Comparison of ENCODE assay signal across 1 cellular context in the genomic region with DNA sequence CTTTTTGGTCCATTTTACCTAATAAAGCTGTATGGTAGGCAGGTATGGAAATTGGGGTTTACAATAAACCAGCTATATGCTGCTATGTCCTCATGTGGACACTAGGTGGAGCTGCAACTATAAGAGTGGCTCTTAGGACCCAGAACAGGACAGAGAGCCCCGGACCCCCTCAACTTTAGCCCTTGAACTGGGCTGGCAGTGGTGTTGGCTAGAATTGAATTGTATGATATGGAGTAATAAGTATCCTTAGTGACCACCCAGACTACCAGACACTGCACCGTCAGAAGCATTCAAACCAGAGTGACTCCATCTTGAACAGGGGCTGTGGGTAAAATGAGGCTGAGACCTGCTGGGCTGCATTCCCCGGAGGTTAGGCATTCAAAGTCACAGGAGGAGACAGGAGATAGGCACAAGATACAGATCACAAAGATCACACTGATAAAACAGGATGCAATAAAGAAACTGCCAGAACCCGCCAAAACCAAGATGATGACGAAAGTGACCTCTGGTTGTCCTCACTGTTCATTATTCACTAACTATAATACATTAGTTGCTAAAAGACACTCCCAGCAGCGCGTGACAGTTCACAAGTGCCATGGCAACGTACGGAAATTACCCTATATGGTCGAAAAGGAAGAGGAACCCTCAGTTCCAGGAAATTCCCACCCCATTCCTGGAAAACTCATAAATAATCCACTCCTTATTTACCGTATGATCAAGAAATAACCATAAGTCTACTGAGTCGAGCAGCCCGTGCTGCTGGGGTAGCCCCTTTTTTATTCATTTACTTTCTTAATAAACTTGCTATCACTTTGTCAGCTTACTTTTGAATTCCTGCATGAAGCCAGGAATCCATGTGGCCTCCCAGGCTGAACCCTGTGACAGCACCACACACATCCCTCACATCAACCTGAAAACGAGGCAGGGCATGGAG.
TF ChIP-seq lines count a peak whose summit lies in the region.

No MANE protein-coding gene starts in this region.

TF ChIP-seq in K562, 482 proteins besides CTCF, POLR2A, EP300 and RAD21 (continued from another document and continues in another):
- TF ChIP-seq, protein P1, sequence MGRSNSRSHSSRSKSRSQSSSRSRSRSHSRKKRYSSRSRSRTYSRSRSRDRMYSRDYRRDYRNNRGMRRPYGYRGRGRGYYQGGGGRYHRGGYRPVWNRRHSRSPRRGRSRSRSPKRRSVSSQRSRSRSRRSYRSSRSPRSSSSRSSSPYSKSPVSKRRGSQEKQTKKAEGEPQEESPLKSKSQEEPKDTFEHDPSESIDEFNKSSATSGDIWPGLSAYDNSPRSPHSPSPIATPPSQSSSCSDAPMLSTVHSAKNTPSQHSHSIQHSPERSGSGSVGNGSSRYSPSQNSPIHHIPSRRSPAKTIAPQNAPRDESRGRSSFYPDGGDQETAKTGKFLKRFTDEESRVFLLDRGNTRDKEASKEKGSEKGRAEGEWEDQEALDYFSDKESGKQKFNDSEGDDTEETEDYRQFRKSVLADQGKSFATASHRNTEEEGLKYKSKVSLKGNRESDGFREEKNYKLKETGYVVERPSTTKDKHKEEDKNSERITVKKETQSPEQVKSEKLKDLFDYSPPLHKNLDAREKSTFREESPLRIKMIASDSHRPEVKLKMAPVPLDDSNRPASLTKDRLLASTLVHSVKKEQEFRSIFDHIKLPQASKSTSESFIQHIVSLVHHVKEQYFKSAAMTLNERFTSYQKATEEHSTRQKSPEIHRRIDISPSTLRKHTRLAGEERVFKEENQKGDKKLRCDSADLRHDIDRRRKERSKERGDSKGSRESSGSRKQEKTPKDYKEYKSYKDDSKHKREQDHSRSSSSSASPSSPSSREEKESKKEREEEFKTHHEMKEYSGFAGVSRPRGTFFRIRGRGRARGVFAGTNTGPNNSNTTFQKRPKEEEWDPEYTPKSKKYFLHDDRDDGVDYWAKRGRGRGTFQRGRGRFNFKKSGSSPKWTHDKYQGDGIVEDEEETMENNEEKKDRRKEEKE (IDR thresholded peaks at IDR 0.05; ENCODE audit: borderline replicate concordance in 1 of 2, control insufficient read depth in 1 of 2, low read depth in 2 of 2, low read length in 1 of 2): 0 out of 4 replicates have a peak, but pooled peaks of 1 of the 2 experiments have one; percentile 17
- TF ChIP-seq, protein P2, sequence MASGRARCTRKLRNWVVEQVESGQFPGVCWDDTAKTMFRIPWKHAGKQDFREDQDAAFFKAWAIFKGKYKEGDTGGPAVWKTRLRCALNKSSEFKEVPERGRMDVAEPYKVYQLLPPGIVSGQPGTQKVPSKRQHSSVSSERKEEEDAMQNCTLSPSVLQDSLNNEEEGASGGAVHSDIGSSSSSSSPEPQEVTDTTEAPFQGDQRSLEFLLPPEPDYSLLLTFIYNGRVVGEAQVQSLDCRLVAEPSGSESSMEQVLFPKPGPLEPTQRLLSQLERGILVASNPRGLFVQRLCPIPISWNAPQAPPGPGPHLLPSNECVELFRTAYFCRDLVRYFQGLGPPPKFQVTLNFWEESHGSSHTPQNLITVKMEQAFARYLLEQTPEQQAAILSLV (tag; IDR thresholded peaks at IDR 0.05): peak; percentile 100
- TF ChIP-seq, protein P3, sequence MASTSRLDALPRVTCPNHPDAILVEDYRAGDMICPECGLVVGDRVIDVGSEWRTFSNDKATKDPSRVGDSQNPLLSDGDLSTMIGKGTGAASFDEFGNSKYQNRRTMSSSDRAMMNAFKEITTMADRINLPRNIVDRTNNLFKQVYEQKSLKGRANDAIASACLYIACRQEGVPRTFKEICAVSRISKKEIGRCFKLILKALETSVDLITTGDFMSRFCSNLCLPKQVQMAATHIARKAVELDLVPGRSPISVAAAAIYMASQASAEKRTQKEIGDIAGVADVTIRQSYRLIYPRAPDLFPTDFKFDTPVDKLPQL (IDR thresholded peaks at IDR 0.05; ENCODE audit: extremely low read depth, insufficient read length): no peak
- TF ChIP-seq, protein P4, sequence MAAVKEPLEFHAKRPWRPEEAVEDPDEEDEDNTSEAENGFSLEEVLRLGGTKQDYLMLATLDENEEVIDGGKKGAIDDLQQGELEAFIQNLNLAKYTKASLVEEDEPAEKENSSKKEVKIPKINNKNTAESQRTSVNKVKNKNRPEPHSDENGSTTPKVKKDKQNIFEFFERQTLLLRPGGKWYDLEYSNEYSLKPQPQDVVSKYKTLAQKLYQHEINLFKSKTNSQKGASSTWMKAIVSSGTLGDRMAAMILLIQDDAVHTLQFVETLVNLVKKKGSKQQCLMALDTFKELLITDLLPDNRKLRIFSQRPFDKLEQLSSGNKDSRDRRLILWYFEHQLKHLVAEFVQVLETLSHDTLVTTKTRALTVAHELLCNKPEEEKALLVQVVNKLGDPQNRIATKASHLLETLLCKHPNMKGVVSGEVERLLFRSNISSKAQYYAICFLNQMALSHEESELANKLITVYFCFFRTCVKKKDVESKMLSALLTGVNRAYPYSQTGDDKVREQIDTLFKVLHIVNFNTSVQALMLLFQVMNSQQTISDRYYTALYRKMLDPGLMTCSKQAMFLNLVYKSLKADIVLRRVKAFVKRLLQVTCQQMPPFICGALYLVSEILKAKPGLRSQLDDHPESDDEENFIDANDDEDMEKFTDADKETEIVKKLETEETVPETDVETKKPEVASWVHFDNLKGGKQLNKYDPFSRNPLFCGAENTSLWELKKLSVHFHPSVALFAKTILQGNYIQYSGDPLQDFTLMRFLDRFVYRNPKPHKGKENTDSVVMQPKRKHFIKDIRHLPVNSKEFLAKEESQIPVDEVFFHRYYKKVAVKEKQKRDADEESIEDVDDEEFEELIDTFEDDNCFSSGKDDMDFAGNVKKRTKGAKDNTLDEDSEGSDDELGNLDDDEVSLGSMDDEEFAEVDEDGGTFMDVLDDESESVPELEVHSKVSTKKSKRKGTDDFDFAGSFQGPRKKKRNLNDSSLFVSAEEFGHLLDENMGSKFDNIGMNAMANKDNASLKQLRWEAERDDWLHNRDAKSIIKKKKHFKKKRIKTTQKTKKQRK (IDR thresholded peaks at IDR 0.05; ENCODE audit: borderline replicate concordance, low read depth, low read length): no peak
- TF ChIP-seq PCBP2 (IDR thresholded peaks at IDR 0.05; ENCODE audit: low read depth, low read length, poor library complexity, severe bottlenecking): no peak
- peak; percentile 95 for TF ChIP-seq ESRRB (CRISPR knock-in tag; IDR thresholded peaks at IDR 0.05; ENCODE audit: borderline replicate concordance)
- TF ChIP-seq, protein P5, sequence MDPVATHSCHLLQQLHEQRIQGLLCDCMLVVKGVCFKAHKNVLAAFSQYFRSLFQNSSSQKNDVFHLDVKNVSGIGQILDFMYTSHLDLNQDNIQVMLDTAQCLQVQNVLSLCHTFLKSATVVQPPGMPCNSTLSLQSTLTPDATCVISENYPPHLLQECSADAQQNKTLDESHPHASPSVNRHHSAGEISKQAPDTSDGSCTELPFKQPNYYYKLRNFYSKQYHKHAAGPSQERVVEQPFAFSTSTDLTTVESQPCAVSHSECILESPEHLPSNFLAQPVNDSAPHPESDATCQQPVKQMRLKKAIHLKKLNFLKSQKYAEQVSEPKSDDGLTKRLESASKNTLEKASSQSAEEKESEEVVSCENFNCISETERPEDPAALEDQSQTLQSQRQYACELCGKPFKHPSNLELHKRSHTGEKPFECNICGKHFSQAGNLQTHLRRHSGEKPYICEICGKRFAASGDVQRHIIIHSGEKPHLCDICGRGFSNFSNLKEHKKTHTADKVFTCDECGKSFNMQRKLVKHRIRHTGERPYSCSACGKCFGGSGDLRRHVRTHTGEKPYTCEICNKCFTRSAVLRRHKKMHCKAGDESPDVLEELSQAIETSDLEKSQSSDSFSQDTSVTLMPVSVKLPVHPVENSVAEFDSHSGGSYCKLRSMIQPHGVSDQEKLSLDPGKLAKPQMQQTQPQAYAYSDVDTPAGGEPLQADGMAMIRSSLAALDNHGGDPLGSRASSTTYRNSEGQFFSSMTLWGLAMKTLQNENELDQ (CRISPR knock-in tag; IDR thresholded peaks at IDR 0.05; ENCODE audit: borderline replicate concordance): no peak
- no peak for TF ChIP-seq PHF20 (IDR thresholded peaks at IDR 0.05; ENCODE audit: partially characterized antibody)
- TF ChIP-seq, protein P6, sequence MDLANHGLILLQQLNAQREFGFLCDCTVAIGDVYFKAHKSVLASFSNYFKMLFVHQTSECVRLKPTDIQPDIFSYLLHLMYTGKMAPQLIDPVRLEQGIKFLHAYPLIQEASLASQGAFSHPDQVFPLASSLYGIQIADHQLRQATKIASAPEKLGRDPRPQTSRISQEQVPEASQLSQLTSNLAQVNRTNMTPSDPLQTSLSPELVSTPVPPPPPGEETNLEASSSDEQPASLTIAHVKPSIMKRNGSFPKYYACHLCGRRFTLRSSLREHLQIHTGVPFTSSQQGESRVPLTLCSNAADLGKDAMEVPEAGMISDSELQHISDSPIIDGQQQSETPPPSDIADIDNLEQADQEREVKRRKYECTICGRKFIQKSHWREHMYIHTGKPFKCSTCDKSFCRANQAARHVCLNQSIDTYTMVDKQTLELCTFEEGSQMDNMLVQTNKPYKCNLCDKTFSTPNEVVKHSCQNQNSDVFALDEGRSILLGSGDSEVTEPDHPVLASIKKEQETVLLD (IDR thresholded peaks at IDR 0.05): peak; percentile 94
- TF ChIP-seq PHTF2 (CRISPR knock-in tag; IDR thresholded peaks at IDR 0.05): peak; percentile 100
- peak; percentile 84 for TF ChIP-seq CEBPG (CRISPR knock-in tag; IDR thresholded peaks at IDR 0.05)
- TF ChIP-seq CEBPG (tag; conservative IDR thresholded peaks at IDR 0.05 in 1 of 2, IDR thresholded peaks at IDR 0.05 in 1 of 2): peak; percentile 94 to 95
- TF ChIP-seq WHSC1 (IDR thresholded peaks at IDR 0.05; ENCODE audit: low read length): no peak
- TF ChIP-seq, protein P7, sequence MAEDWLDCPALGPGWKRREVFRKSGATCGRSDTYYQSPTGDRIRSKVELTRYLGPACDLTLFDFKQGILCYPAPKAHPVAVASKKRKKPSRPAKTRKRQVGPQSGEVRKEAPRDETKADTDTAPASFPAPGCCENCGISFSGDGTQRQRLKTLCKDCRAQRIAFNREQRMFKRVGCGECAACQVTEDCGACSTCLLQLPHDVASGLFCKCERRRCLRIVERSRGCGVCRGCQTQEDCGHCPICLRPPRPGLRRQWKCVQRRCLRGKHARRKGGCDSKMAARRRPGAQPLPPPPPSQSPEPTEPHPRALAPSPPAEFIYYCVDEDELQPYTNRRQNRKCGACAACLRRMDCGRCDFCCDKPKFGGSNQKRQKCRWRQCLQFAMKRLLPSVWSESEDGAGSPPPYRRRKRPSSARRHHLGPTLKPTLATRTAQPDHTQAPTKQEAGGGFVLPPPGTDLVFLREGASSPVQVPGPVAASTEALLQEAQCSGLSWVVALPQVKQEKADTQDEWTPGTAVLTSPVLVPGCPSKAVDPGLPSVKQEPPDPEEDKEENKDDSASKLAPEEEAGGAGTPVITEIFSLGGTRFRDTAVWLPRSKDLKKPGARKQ (CRISPR knock-in tag; IDR thresholded peaks at IDR 0.05): peak; percentile 99
- no peak for TF ChIP-seq KDM4B (IDR thresholded peaks at IDR 0.05; ENCODE audit: borderline replicate concordance in 2 of 2, low read depth in 1 of 2)
- TF ChIP-seq TCF7L2 (IDR thresholded peaks at IDR 0.05; ENCODE audit: low read depth, low read length): 0 out of 2 replicates have a peak, but pooled peaks have one; percentile 39
- peak; percentile 99 for TF ChIP-seq ZNF445 (CRISPR knock-in tag; IDR thresholded peaks at IDR 0.05; ENCODE audit: low read depth)
- TF ChIP-seq ZNF274 (IDR thresholded peaks at IDR 0.05; ENCODE audit: borderline replicate concordance, low read depth, low read length): no peak
- peak; percentile 98 for TF ChIP-seq HDAC2 (IDR thresholded peaks at IDR 0.05)
- TF ChIP-seq ZNF121 (CRISPR knock-in tag; conservative IDR thresholded peaks at IDR 0.05): no peak
- peak; percentile 100 for TF ChIP-seq NFXL1 (CRISPR knock-in tag; IDR thresholded peaks at IDR 0.05)
- no peak for TF ChIP-seq GATAD2B (IDR thresholded peaks at IDR 0.05; ENCODE audit: borderline replicate concordance)
- peak; percentile 98 for TF ChIP-seq ELF2 (CRISPR knock-in tag; IDR thresholded peaks at IDR 0.05)
- no peak for TF ChIP-seq SIN3A (IDR thresholded peaks at IDR 0.05; ENCODE audit: borderline replicate concordance in 2 of 2, control insufficient read depth in 1 of 2, low read depth in 2 of 2, low read length in 2 of 2)
- peak; percentile 100 for TF ChIP-seq ZNF79 (CRISPR knock-in tag; IDR thresholded peaks at IDR 0.05; ENCODE audit: low read depth)
- TF ChIP-seq DPF2 (IDR thresholded peaks at IDR 0.05): peak; percentile 93
- peak; percentile 84 for TF ChIP-seq SMARCA4 (IDR thresholded peaks at IDR 0.05)
- TF ChIP-seq ETV6 (IDR thresholded peaks at IDR 0.05; ENCODE audit: borderline replicate concordance in 1 of 2, low read depth in 2 of 2, low read length in 1 of 2): peak in 1 of 2 experiments; percentile 65; a peak in 1 of 4 replicates
- TF ChIP-seq ETV6 (CRISPR knock-in tag; IDR thresholded peaks at IDR 0.05; ENCODE audit: borderline replicate concordance): no peak
- TF ChIP-seq CEBPB (tag; IDR thresholded peaks at IDR 0.05): peak; percentile 95
- no peak for TF ChIP-seq SMAD2 (IDR thresholded peaks at IDR 0.05; ENCODE audit: low read depth, low read length)
- TF ChIP-seq, protein P8, sequence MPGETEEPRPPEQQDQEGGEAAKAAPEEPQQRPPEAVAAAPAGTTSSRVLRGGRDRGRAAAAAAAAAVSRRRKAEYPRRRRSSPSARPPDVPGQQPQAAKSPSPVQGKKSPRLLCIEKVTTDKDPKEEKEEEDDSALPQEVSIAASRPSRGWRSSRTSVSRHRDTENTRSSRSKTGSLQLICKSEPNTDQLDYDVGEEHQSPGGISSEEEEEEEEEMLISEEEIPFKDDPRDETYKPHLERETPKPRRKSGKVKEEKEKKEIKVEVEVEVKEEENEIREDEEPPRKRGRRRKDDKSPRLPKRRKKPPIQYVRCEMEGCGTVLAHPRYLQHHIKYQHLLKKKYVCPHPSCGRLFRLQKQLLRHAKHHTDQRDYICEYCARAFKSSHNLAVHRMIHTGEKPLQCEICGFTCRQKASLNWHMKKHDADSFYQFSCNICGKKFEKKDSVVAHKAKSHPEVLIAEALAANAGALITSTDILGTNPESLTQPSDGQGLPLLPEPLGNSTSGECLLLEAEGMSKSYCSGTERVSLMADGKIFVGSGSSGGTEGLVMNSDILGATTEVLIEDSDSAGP (CRISPR knock-in tag; IDR thresholded peaks at IDR 0.05): no peak
- peak; percentile 95 for TF ChIP-seq POLR2H (tag; IDR thresholded peaks at IDR 0.05; ENCODE audit: low read depth)
- TF ChIP-seq CSDE1 (IDR thresholded peaks at IDR 0.05): peak in 1 of 2 experiments; percentile 86; a peak in 2 of 4 replicates
- TF ChIP-seq ERF (CRISPR knock-in tag; IDR thresholded peaks at IDR 0.05): peak; percentile 100
- TF ChIP-seq EZH2 (IDR thresholded peaks at IDR 0.05; ENCODE audit: borderline replicate concordance, low read depth, low read length): no peak
- peak; percentile 100 for TF ChIP-seq HSF4 (CRISPR knock-in tag; IDR thresholded peaks at IDR 0.05; ENCODE audit: borderline replicate concordance)
- TF ChIP-seq, protein P9, sequence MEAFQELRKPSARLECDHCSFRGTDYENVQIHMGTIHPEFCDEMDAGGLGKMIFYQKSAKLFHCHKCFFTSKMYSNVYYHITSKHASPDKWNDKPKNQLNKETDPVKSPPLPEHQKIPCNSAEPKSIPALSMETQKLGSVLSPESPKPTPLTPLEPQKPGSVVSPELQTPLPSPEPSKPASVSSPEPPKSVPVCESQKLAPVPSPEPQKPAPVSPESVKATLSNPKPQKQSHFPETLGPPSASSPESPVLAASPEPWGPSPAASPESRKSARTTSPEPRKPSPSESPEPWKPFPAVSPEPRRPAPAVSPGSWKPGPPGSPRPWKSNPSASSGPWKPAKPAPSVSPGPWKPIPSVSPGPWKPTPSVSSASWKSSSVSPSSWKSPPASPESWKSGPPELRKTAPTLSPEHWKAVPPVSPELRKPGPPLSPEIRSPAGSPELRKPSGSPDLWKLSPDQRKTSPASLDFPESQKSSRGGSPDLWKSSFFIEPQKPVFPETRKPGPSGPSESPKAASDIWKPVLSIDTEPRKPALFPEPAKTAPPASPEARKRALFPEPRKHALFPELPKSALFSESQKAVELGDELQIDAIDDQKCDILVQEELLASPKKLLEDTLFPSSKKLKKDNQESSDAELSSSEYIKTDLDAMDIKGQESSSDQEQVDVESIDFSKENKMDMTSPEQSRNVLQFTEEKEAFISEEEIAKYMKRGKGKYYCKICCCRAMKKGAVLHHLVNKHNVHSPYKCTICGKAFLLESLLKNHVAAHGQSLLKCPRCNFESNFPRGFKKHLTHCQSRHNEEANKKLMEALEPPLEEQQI (IDR thresholded peaks at IDR 0.05): peak; percentile 23; the same call in 1 of the 2 replicates
